In the genomic region with DNA sequence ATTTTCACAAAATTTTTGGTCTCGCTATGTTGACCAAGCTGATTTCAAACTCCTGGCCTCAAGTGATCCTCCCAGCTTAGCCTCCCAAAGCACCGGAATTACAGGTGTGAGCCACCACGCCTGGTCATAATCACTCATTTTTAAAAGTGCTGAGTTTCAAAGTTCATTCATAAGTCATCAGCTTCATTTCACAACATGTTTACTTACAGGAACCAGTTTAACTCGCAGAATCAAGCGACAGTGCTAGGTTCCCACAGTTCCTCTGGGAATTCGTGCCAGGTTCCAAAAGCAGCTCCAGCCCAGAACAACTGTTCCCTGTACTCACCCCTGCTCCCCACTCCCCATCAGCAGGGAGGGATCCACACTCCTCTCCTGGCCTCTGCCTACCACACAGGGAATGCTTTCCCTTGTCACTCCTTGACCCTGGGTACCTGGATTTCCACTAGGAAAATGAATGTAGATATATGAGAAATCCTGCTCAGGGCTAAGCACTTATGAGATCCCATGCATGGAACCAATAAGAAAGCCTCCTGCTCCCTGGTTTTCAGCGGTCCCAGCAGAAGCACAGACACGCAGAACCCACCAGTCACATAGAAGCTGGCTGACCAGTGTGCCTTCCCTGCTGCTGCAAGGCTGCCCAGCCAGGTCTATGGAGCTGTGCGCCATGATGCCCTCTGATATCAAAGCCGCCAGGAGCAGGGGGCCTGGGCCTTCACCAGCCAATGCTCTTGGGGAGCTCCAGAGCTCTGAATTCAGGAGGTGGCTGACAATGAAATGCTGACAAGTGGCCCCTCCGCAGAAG, we compare ENCODE assay signal across 14 cellular contexts.
DNase-seq lines count a peak whose midpoint lies in the region; ATAC-seq and TF ChIP-seq lines count a peak whose summit lies in the region.
"Had no signal": no experiment of that assay in that cellular context is flagged by ENCODE, and none has a peak within 500 bp of the region (broad histone marks: within the 10 kb centered on the region; RNA-seq: fewer than 3 reads in every experiment).

No MANE protein-coding gene starts in this region.

- no peak overlapping the region for H3K4me3 ChIP-seq in left ventricle myocardium inferior
- H3K4me3 ChIP-seq in esophagus (ENCODE audit: low read depth in 1 of 2, low read length in 2 of 2) = no peak overlapping the region
- no peak overlapping the region for H3K4me3 ChIP-seq in vagina
- H3K4me3 ChIP-seq: lung had no signal

- WGBS in esophagus, 2 donors = 71 to 73% methylated on average over 11 of the region's 11 CpGs

- H3K9me3 ChIP-seq in left ventricle myocardium inferior (replicated peaks) (no peaks in the 10 kb centered on the region), esophagus (ENCODE audit: control insufficient read depth in 2 of 2, insufficient read depth in 1 of 2, low read depth in 1 of 2, low read length in 1 of 2) (no peaks in the 10 kb centered on the region), vagina (no peaks in the 10 kb centered on the region)

- ATAC-seq in Right ventricle myocardium superior (ENCODE audit: poor library complexity) = no peak
- ATAC-seq: activated T-cell treated with anti-CD3 and anti-CD28 coated beads, Interleukin-2, amount 50 U/mL, for 72 hours had no signal

- TF ChIP-seq CTCF in left ventricle myocardium inferior (IDR thresholded peaks at IDR 0.05; ENCODE audit: borderline replicate concordance) (no peak), vagina (IDR thresholded peaks at IDR 0.05) (no peak)

- intact Hi-C loops in left ventricle myocardium inferior (cut with micrococcal nuclease) (no loop called here), Right ventricle myocardium superior (cut with DNase I) (no loop called here), vagina (cut with DNase I) (no loop called here)

- H3K36me3 ChIP-seq in left ventricle myocardium inferior (peaks cover 38% of the 10 kb centered on the region), esophagus (ENCODE audit: control insufficient read depth in 2 of 2, insufficient read depth in 2 of 2, low read length in 1 of 2) (peaks cover under 1 to 5% of the 10 kb centered on the region in 2 donors), vagina (peaks cover 0 to 18% of the 10 kb centered on the region in 2 donors)

- TF ChIP-seq POLR2A in vagina (IDR thresholded peaks at IDR 0.05) = no peak

- H3K4me1 ChIP-seq in left ventricle myocardium inferior (peaks cover 52% of the 10 kb centered on the region), esophagus (ENCODE audit: control insufficient read depth in 2 of 2, insufficient read depth in 2 of 2, low read length in 1 of 2) (peaks cover 3 to 23% of the 10 kb centered on the region in 2 donors), vagina (peaks cover 55% of the 10 kb centered on the region)

- H3K27ac ChIP-seq in left ventricle myocardium inferior (replicated peaks) = peak overlapping the region; percentile 16
- peak overlapping the region; percentile 73 to 90 for H3K27ac ChIP-seq in esophagus (ENCODE audit: low read depth in 2 of 2, low read length in 1 of 2)
- H3K27ac ChIP-seq in vagina = peak overlapping the region; percentile 89

- DNase-seq in left ventricle myocardium inferior (no peak), Right ventricle myocardium superior (no peak), myocyte (ENCODE audit: low read depth) (peak; percentile 72), vagina (ENCODE audit: extremely low spot score in 2 of 2) (no peak), DMS153 (lab: John Stamatoyannopoulos, UW) (no peak), SKM-1 treated with dmso at 0.1 percent for 144 hours (lab: John Stamatoyannopoulos, UW; ENCODE audit: unreplicated experiment) (no peak), H4 (ENCODE audit: low spot score) (no peak)
- DNase-seq: activated CD4-positive, alpha-beta T cell treated with anti-CD3 and anti-CD28 coated beads for 48 hours; activated T-cell treated with anti-CD3 and anti-CD28 coated beads, Interleukin-2, amount 50 U/mL, for 72 hours; effector CD8-positive, alpha-beta T cell; NCI-H2107; T-helper 1 cell had no signal

- H3K27me3 ChIP-seq in left ventricle myocardium inferior (ENCODE audit: low read depth) (no peaks in the 10 kb centered on the region), esophagus (ENCODE audit: control insufficient read depth in 1 of 2, insufficient read depth in 2 of 2, low read length in 2 of 2) (no peaks in the 10 kb centered on the region), vagina (no peaks in the 10 kb centered on the region)

Comparison
In these comparisons a context has a peak if more than half of its experiments do, and no peak if none do; other contexts are left out.
1. H3K27ac ChIP-seq: peak in every context shown above with its lines; median percentile 89 in vagina; 82 in esophagus; 16 in left ventricle myocardium inferior.